8 cellular contexts compared by ENCODE assay signal in the genomic region with DNA sequence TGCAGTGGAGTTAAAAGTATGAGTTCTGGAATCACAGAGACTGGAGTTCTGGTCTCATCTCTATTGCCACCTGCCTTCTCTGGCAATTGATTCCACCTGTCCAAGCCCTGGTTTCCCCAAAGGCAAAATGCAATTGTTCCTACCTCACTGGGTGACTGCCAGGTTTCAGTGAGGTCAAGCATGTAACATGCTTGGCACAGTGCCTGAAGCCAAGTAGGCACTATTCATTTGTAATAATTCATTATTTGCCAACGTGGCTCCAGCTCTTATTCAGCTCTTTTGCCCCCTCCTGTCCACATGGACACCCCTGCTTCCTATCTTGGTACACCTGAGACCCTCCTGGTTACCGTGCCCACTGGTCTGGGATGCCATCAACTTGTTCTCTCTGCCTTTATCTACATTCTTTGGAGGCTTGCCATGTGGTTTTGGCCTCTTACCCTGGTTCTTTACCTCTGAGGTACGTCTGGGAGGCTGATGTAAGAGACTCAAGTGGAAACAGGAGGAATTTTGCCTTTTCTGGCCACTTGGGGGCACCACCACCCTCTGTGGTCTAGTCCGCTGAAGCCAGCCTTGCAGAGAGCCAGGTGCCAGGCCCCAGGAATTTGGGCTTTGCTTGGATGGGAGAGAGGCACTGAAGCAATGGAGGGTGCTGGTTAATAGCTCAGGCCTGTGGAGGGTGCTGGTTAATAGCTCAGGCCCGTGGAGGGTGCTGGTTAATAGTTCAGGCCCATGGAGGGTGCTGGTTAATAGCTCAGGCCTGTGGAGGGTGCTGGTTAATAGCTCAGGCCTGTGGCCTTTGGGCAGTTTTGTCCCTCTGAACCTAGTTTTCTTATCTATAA. TPM values are rescaled to one million over a fixed set of nuclear protein-coding genes. Genes with fewer than 3 reads are reported as not detected.
A peak's percentile ranks its signal among the peaks of the same experiment; 100 is the strongest.
DNase-seq lines count a peak whose midpoint lies in the region; ATAC-seq, FAIRE-seq and TF ChIP-seq lines count a peak whose summit lies in the region.

No MANE protein-coding gene starts in this region.

- no peak for TF ChIP-seq POLR2A in HepG2 (IDR thresholded peaks at IDR 0.05; ENCODE audit: insufficient read depth in 1 of 2, low read depth in 2 of 2, low read length in 2 of 2)

- no peak for TF ChIP-seq EP300 in HepG2 (IDR thresholded peaks at IDR 0.05; ENCODE audit: low read depth in 2 of 2, low read length in 2 of 2)
- TF ChIP-seq EP300 in HepG2 (CRISPR knock-in tag; IDR thresholded peaks at IDR 0.05; ENCODE audit: borderline replicate concordance) = no peak

- POLR2A ChIA-PET in HepG2 (lab: Yijun Ruan, JAX) = interaction anchor here (0.6 to 0.9 kb wide), 2 partner anchors 9 to 11 kb away, joined by 3 to 4 read pairs; no protein-coding TSS in a partner anchor

- CTCF ChIA-PET in HepG2 (lab: Yijun Ruan, JAX; ENCODE audit: low intra/inter-chr PET ratio, low total read pairs) = interaction anchor here (1.6 to 3.9 kb wide), 2 partner anchors 62 to 120 kb away, joined by 9 to 41 read pairs; no protein-coding TSS in a partner anchor

- no TSS peak for BruUV-seq in HepG2 (replicated peaks; lab: Mats Ljungman, UMichigan)

- DNase-seq in AG10803 (ENCODE audit: low read depth) = peak; percentile 72
- peak; percentile 68 to 91 for DNase-seq in HAP-1 (ENCODE audit: low spot score in 2 of 2)
- DNase-seq in NCI-H446 treated with DMSO at 0.1 percent for 48 hours (lab: John Stamatoyannopoulos, UW) = peak; percentile 39
- peak; percentile 40 to 55 for DNase-seq in activated CD4-positive, alpha-beta T cell treated with anti-CD3 and anti-CD28 coated beads for 4 hours
- peak; percentile 83 for DNase-seq in coronary artery (ENCODE audit: low spot score)
- peak; percentile 64 for DNase-seq in HepG2 (ENCODE audit: low spot score)
- peak; percentile 41 to 60 (median 41) for DNase-seq in stimulated activated CD4-positive, alpha-beta T cell treated with anti-CD3 and anti-CD28 coated beads, TNF-alpha, amount 100 ng/mL, for 48 hours (ENCODE audit: low read depth in 3 of 3)

- TF ChIP-seq CTCF in AG10803 (conservative IDR thresholded peaks at IDR 0.05; ENCODE audit: low read length) = peak; percentile 82
- peak; percentile 61 for TF ChIP-seq CTCF in coronary artery (IDR thresholded peaks at IDR 0.05)
- TF ChIP-seq CTCF in HepG2 (CRISPR knock-in tag; IDR thresholded peaks at IDR 0.05) = peak; percentile 91

- no peak overlapping the region for H2AFZ ChIP-seq in HepG2 (ENCODE audit: low read length)

- WGBS in HepG2 (ENCODE audit: low lambda C conversion rate) = 1% methylated on average over 5 of the region's 5 CpGs

- no peaks in the 10 kb centered on the region for H3K27me3 ChIP-seq in HAP-1 (ENCODE audit: low read depth)
- H3K27me3 ChIP-seq in HepG2 (ENCODE audit: control insufficient read depth in 1 of 2, insufficient read depth in 2 of 2, low read length in 2 of 2) = peaks cover 33 to 91% of the 10 kb centered on the region in 2 experiments

- H3K27ac ChIP-seq in coronary artery (peak overlapping the region in 1 of 2 donors; percentile 13), HepG2 (ENCODE audit: extremely low read length, insufficient read depth, low read length) (no peak overlapping the region)

- TF ChIP-seq RAD21 in HepG2 (CRISPR knock-in tag; IDR thresholded peaks at IDR 0.05) = peak; percentile 62; the same call in 1 of the 2 replicates

- in situ Hi-C loops in HAP-1 (cut with MboI; ENCODE audit: low sequenced_read_pairs) (loop anchor here (5.0 kb wide), 1 partner anchor 120 kb away; no protein-coding TSS in a partner anchor), HepG2 (cut with HindIII; ENCODE audit: extremely low pct_ligation_motif_present, low pct_unique_long_range_greater_than_20kb) (no loop called here)

- H3K4me2 ChIP-seq in HepG2 (ENCODE audit: low read depth, low read length) = no peak overlapping the region

- no peak overlapping the region for H3K4me3 ChIP-seq in AG10803 (ENCODE audit: low read length)
- H3K4me3 ChIP-seq in HAP-1 = no peak overlapping the region
- H3K4me3 ChIP-seq in coronary artery = peak overlapping the region; percentile 92
- H3K4me3 ChIP-seq in HepG2 (replicated peaks in 1 of 3; ENCODE audit: insufficient read depth in 1 of 3, low read depth in 2 of 3, low read length in 3 of 3) = no peak overlapping the region

- H3K36me3 ChIP-seq in HAP-1 (replicated peaks) = no peaks in the 10 kb centered on the region
- H3K36me3 ChIP-seq in HepG2 (replicated peaks in 1 of 2; ENCODE audit: control insufficient read depth in 1 of 2, insufficient read depth in 2 of 2, low read length in 2 of 2) = no peaks in the 10 kb centered on the region

- peak; percentile 91 for FAIRE-seq in HepG2 (lab: Jason Lieb, UNC)

- 0 out of 2 replicates have a peak, but pooled peaks cover 3% of the 10 kb centered on the region for H4K20me1 ChIP-seq in HepG2 (ENCODE audit: insufficient read depth, low read length)

- H3K9me3 ChIP-seq in HAP-1 (no peaks in the 10 kb centered on the region), HepG2 (ENCODE audit: low read length) (no peaks in the 10 kb centered on the region)

- no peak overlapping the region for H3K9ac ChIP-seq in HepG2 (ENCODE audit: insufficient read depth, low read depth, low read length)

- H3K79me2 ChIP-seq in HepG2 (ENCODE audit: insufficient read depth, low read length) = no peaks in the 10 kb centered on the region

- H3K4me1 ChIP-seq in HAP-1 (peaks cover 10% of the 10 kb centered on the region), HepG2 (ENCODE audit: insufficient read depth, low read length) (peaks cover 26% of the 10 kb centered on the region)

- intact Hi-C loops in HepG2 (cut with micrococcal nuclease; ENCODE audit: unreplicated experiment) = loop anchor here (1.0 kb wide), 1 partner anchor 120 kb away; no protein-coding TSS in a partner anchor

- ATAC-seq in HepG2 = peak; percentile 67
- no peak for ATAC-seq in GM18520 (IDR thresholded peaks at IDR 0.05; ENCODE audit: unreplicated experiment)

TF ChIP-seq in HepG2, 621 proteins besides CTCF, POLR2A, EP300 and RAD21 (continues in another document):
- TF ChIP-seq MAFG (CRISPR knock-in tag; IDR thresholded peaks at IDR 0.05) = no peak
- peak; percentile 52; the same call in 1 of the 2 replicates for TF ChIP-seq ZNF501 (CRISPR knock-in tag; IDR thresholded peaks at IDR 0.05)
- TF ChIP-seq ZNF773 (CRISPR knock-in tag; IDR thresholded peaks at IDR 0.05; ENCODE audit: borderline replicate concordance) = no peak

RNA-seq across cellular contexts. Expression of gene KCNK15, which starts 1.7 kb away (rescaled TPM):
- not detected in 2 replicates for total RNA-seq in HepG2 (2016; rRNA removed; fragmentation: Illumina TruSeq; extraction: Trizol)
- not detected in 2 replicates for total RNA-seq in HepG2 (2016; cell fraction: cytosol; rRNA removed; fragmentation: Illumina TruSeq; extraction: Trizol; ENCODE audit: low read depth)
- not detected in 2 replicates for total RNA-seq in HepG2 (2016; cell fraction: insoluble cytoplasmic fraction; rRNA removed; fragmentation: Illumina TruSeq; extraction: Trizol)
- not detected in 2 replicates for total RNA-seq in HepG2 (2016; cell fraction: membrane; rRNA removed; fragmentation: Illumina TruSeq; extraction: Trizol)
- total RNA-seq in HepG2 (2016; cell fraction: nucleus; rRNA removed; fragmentation: Illumina TruSeq; extraction: Trizol) = not detected in 2 replicates
- 0.03 TPM in 1 of 2 replicates, not detected in the other for polyA plus RNA-seq in HepG2 (2011; rRNA removed)
- polyA plus RNA-seq in HepG2 (2011; cell fraction: cytosol; rRNA removed) = not detected in 2 replicates
- polyA plus RNA-seq in HepG2 (2011; cell fraction: nucleus; rRNA removed) = not detected in 2 replicates
- not detected in 2 replicates for polyA plus RNA-seq in HepG2 (2012)
- polyA plus RNA-seq in HepG2 (2016; cell fraction: cytosol; fragmentation: Illumina TruSeq; extraction: Trizol; ENCODE audit: low read depth) = not detected in 2 replicates
- polyA plus RNA-seq in HepG2 (2016; cell fraction: insoluble cytoplasmic fraction; fragmentation: Illumina TruSeq; extraction: Trizol; ENCODE audit: low read depth) = not detected in 2 replicates
- not detected in 2 replicates for polyA plus RNA-seq in HepG2 (2016; cell fraction: membrane; fragmentation: Illumina TruSeq; extraction: Trizol; ENCODE audit: low read depth)
- polyA plus RNA-seq in HepG2 (2016; cell fraction: nucleus; fragmentation: Illumina TruSeq; extraction: Trizol; ENCODE audit: insufficient read depth, low read depth) = not detected in 2 replicates
- polyA minus RNA-seq in HepG2 (2011; rRNA and poly(A)+ RNA removed; ENCODE audit: low replicate concordance) = 26.5 TPM in 1 of 2 replicates, not detected in the other
- polyA minus RNA-seq in HepG2 (2011; cell fraction: cytosol; rRNA and poly(A)+ RNA removed) = 0.20 and 0.35 TPM in 2 replicates
- polyA minus RNA-seq in HepG2 (2011; cell fraction: nucleus; rRNA and poly(A)+ RNA removed) = 0.39 TPM in 1 of 2 replicates, not detected in the other

RNA-seq across cellular contexts. Expression of gene CCN5, which starts 32.2 kb away (rescaled TPM):
- total RNA-seq in HepG2 (2016; rRNA removed; fragmentation: Illumina TruSeq; extraction: Trizol) = not detected in 2 replicates
- not detected in 2 replicates for total RNA-seq in HepG2 (2016; cell fraction: cytosol; rRNA removed; fragmentation: Illumina TruSeq; extraction: Trizol; ENCODE audit: low read depth)
- total RNA-seq in HepG2 (2016; cell fraction: insoluble cytoplasmic fraction; rRNA removed; fragmentation: Illumina TruSeq; extraction: Trizol) = not detected in 2 replicates
- total RNA-seq in HepG2 (2016; cell fraction: membrane; rRNA removed; fragmentation: Illumina TruSeq; extraction: Trizol) = not detected in 2 replicates
- total RNA-seq in HepG2 (2016; cell fraction: nucleus; rRNA removed; fragmentation: Illumina TruSeq; extraction: Trizol) = not detected in 2 replicates
- polyA plus RNA-seq in HepG2 (2011; rRNA removed) = 0.12 and 0.17 TPM in 2 replicates
- polyA plus RNA-seq in HepG2 (2011; cell fraction: cytosol; rRNA removed) = 0.12 and 0.31 TPM in 2 replicates
- polyA plus RNA-seq in HepG2 (2011; cell fraction: nucleus; rRNA removed) = 0.12 and 0.23 TPM in 2 replicates
- polyA plus RNA-seq in HepG2 (2012) = not detected in 2 replicates
- polyA plus RNA-seq in HepG2 (2016; cell fraction: cytosol; fragmentation: Illumina TruSeq; extraction: Trizol; ENCODE audit: low read depth) = not detected in 2 replicates
- polyA plus RNA-seq in HepG2 (2016; cell fraction: insoluble cytoplasmic fraction; fragmentation: Illumina TruSeq; extraction: Trizol; ENCODE audit: low read depth) = not detected in 2 replicates
- not detected in 2 replicates for polyA plus RNA-seq in HepG2 (2016; cell fraction: membrane; fragmentation: Illumina TruSeq; extraction: Trizol; ENCODE audit: low read depth)
- not detected in 2 replicates for polyA plus RNA-seq in HepG2 (2016; cell fraction: nucleus; fragmentation: Illumina TruSeq; extraction: Trizol; ENCODE audit: insufficient read depth, low read depth)
- 0.08 and 46.2 TPM in 2 replicates for polyA minus RNA-seq in HepG2 (2011; rRNA and poly(A)+ RNA removed; ENCODE audit: low replicate concordance)
- polyA minus RNA-seq in HepG2 (2011; cell fraction: cytosol; rRNA and poly(A)+ RNA removed) = 1.5 and 3.3 TPM in 2 replicates
- polyA minus RNA-seq in HepG2 (2011; cell fraction: nucleus; rRNA and poly(A)+ RNA removed) = 1.1 and 1.7 TPM in 2 replicates
